8 cellular contexts compared by ENCODE assay signal in the genomic region with DNA sequence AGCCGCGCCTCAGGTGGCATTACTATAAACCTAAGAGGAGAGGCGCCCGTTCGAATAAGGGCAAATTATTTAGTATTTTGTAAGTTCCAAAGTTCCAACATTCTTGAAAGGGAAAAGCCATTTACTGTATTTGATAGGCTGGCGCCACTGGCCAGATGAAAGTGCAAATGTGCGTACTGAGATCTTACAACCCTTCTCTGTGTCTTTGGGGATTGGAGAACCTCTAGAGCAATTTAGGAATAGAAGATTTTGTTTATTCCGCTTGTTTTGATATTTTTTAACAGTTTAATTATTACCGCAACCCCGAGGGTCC. TPM values are rescaled to one million over a fixed set of nuclear protein-coding genes. Genes with fewer than 3 reads are reported as not detected.
A peak's percentile ranks its signal among the peaks of the same experiment; 100 is the strongest.
DNase-seq lines count a peak whose midpoint lies in the region; ATAC-seq, FAIRE-seq and TF ChIP-seq lines count a peak whose summit lies in the region.

No MANE protein-coding gene starts in this region.

- ATAC-seq in Right ventricle myocardium inferior (no peak), mucosa of descending colon (no peak), aorta (ENCODE audit: low FRiP score) (no peak)

- DNase-seq in left ventricle myocardium inferior (no peak), Right ventricle myocardium inferior (ENCODE audit: missing footprints) (no peak), chondrocyte (ENCODE audit: low spot score) (no peak), mucosa of descending colon (no peak), aorta (no peak), urothelium cell line (ENCODE audit: low spot score) (no peak), NOMO-1 treated with DMSO at 0.1 percent for 48 hours (lab: John Stamatoyannopoulos, UW; ENCODE audit: unreplicated experiment) (no peak), 8988T (no peak)

- H3K36me3 Mint-ChIP-seq in chondrocyte (ENCODE audit: low read depth) = peaks cover 3% of the 10 kb centered on the region

- H3K27ac ChIP-seq in left ventricle myocardium inferior (replicated peaks) (peak overlapping the region; percentile 76), aorta (ENCODE audit: low read depth in 1 of 2, low read length in 2 of 2) (no peak overlapping the region)

- H3K36me3 ChIP-seq in left ventricle myocardium inferior (no peaks in the 10 kb centered on the region), mucosa of descending colon (ENCODE audit: low read depth) (no peaks in the 10 kb centered on the region), aorta (ENCODE audit: control insufficient read depth in 1 of 2, insufficient read depth in 2 of 2, low read length in 1 of 2) (no peaks in the 10 kb centered on the region)

- H3K9me3 Mint-ChIP-seq in chondrocyte (ENCODE audit: low read depth) = no peaks in the 10 kb centered on the region

- H3K27me3 Mint-ChIP-seq in chondrocyte (ENCODE audit: low read depth) = no peaks in the 10 kb centered on the region

- H3K27me3 ChIP-seq in left ventricle myocardium inferior (ENCODE audit: low read depth) = no peaks in the 10 kb centered on the region
- no peaks in the 10 kb centered on the region for H3K27me3 ChIP-seq in aorta (ENCODE audit: control insufficient read depth in 1 of 2, insufficient read depth in 2 of 2, low read length in 1 of 2)

- TF ChIP-seq CTCF in left ventricle myocardium inferior (IDR thresholded peaks at IDR 0.05; ENCODE audit: borderline replicate concordance) = no peak
- no peak for TF ChIP-seq CTCF in chondrocyte (IDR thresholded peaks at IDR 0.05)
- no peak for TF ChIP-seq CTCF in mucosa of descending colon (IDR thresholded peaks at IDR 0.05)

- H3K4me3 ChIP-seq in left ventricle myocardium inferior (peak overlapping the region; percentile 90), mucosa of descending colon (peak overlapping the region; percentile 42), aorta (ENCODE audit: low read length in 2 of 2) (peak overlapping the region; percentile 43 to 81)

- no peak for FAIRE-seq in urothelium cell line (lab: Jason Lieb, UNC)

- peak overlapping the region; percentile 86 for H3K27ac Mint-ChIP-seq in chondrocyte (ENCODE audit: unreplicated experiment)

- H3K9me3 ChIP-seq in left ventricle myocardium inferior (replicated peaks) = no peaks in the 10 kb centered on the region
- H3K9me3 ChIP-seq in mucosa of descending colon = no peaks in the 10 kb centered on the region
- H3K9me3 ChIP-seq in aorta (ENCODE audit: control insufficient read depth, low read length) = no peaks in the 10 kb centered on the region

- H3K4me1 ChIP-seq in left ventricle myocardium inferior = peaks cover 26% of the 10 kb centered on the region
- peaks cover 9% of the 10 kb centered on the region for H3K4me1 ChIP-seq in mucosa of descending colon (ENCODE audit: low read depth)
- H3K4me1 ChIP-seq in aorta (ENCODE audit: control insufficient read depth in 1 of 2, insufficient read depth in 2 of 2, low read length in 2 of 2) = no peaks in the 10 kb centered on the region

- intact Hi-C loops in left ventricle myocardium inferior (cut with micrococcal nuclease) = no loop called here
- intact Hi-C loops in Right ventricle myocardium inferior (cut with DNase I) = no loop called here
- intact Hi-C loops in mucosa of descending colon (cut with DNase I, micrococcal nuclease) = no loop called here
- intact Hi-C loops in aorta (cut with DNase I) = loop anchor here in 1 of 2 donors (2.0 kb wide), 1 partner anchor 22 kb away; a partner anchor contains a TSS

- H3K4me1 Mint-ChIP-seq in chondrocyte (ENCODE audit: low read depth) = peaks cover 25% of the 10 kb centered on the region

- peak overlapping the region; percentile 84 for H3K4me3 Mint-ChIP-seq in chondrocyte (ENCODE audit: unreplicated experiment)

- 13% methylated on average over 10 of the region's 10 CpGs for WGBS in aorta, 2 donors

RNA-seq across cellular contexts. Expression of a gene that starts 0.5 kb away (rescaled TPM):
- total RNA-seq in left ventricle myocardium inferior = 4.8 TPM
- total RNA-seq in Right ventricle myocardium inferior = 4.1 TPM
- 4.6 to 9.6 TPM (median 4.9 TPM) in 3 replicates for total RNA-seq in chondrocyte
- 1 to 10 TPM; 1.9 to 8.8 (median 2.7) TPM for total RNA-seq in mucosa of descending colon
- total RNA-seq in aorta = 1 to 10 TPM; 7.5 to 9.8 TPM
- polyA plus RNA-seq in aorta = 1 to 10 TPM; 1.9 to 5.9 TPM

RNA-seq across cellular contexts. Expression of a gene that starts 22.1 kb away (rescaled TPM):
- total RNA-seq in left ventricle myocardium inferior (0.22 TPM), Right ventricle myocardium inferior (0.19 TPM), chondrocyte (17.0 to 17.7 TPM (median 17.0 TPM) in 3 replicates), mucosa of descending colon (under 1 TPM in 2 of 3 donors, not detected in 1; 0.70 to 0.89 TPM), aorta (1 to 10 TPM; 1.6 to 1.8 TPM)
- polyA plus RNA-seq in aorta = 1 to 10 TPM in 1 of 2 donors, under 1 TPM in 1; 0.13 to 1.9 TPM
